27 cellular contexts compared by ENCODE assay signal in genomic region chrY:12483394-12483793, GRCh38.
"Had no signal": no experiment of that assay in that cellular context is flagged by ENCODE, and none has a peak within 500 bp of the region (broad histone marks: within the 10 kb centered on the region; RNA-seq: fewer than 3 reads in every experiment).

No MANE protein-coding gene starts in this region.

- H3K4me3 Mint-ChIP-seq: mesothelial cell of epicardium, naive B cell, nephron, neural progenitor cell had no signal

- H2AFZ ChIP-seq: hepatocyte, neural progenitor cell had no signal

- H3K4me3 ChIP-seq: coronary artery, gastroesophageal sphincter, heart left ventricle, hepatocyte, left lung, mucosa of descending colon, neural progenitor cell, prostate gland, right atrium auricular region, smooth muscle cell, stomach, thyroid gland, vagina had no signal

- H3K9me3 Mint-ChIP-seq: mesothelial cell of epicardium, nephron, neural progenitor cell had no signal

- H3K36me3 ChIP-seq: gastroesophageal sphincter, heart left ventricle, left lung, neural progenitor cell, prostate gland, right atrium auricular region, stomach, thyroid gland, vagina had no signal

- ATAC-seq: gastroesophageal sphincter, heart left ventricle, left cardiac atrium, left lung, mucosa of descending colon, sciatic nerve had no signal

- H3K4me1 Mint-ChIP-seq: mesothelial cell of epicardium, naive B cell, nephron, neural progenitor cell had no signal

- H3K4me1 ChIP-seq: gastroesophageal sphincter, heart left ventricle, left lung, neural progenitor cell, prostate gland, right atrium auricular region, stomach, thyroid gland, vagina had no signal

- H3K27ac Mint-ChIP-seq: mesothelial cell of epicardium, naive B cell, nephron, neural progenitor cell had no signal

- H3K27ac ChIP-seq: coronary artery, gastroesophageal sphincter, heart left ventricle, hepatocyte, left lung, neural progenitor cell, prostate gland, right atrium auricular region, stomach, thyroid gland, vagina had no signal

- H3K4me2 ChIP-seq: hepatocyte, neural progenitor cell, smooth muscle cell had no signal

- H3K9me3 ChIP-seq: gastroesophageal sphincter, left lung, mucosa of descending colon, prostate gland, right atrium auricular region, stomach, thyroid gland, vagina had no signal

- DNase-seq: dermis blood vessel endothelial cell; effector memory CD4-positive, alpha-beta T cell; heart left ventricle; left cardiac atrium; left lung; mesenchymal stem cell; mucosa of descending colon; naive B cell; stimulated activated CD4-positive, alpha-beta T cell treated with anti-CD3 and anti-CD28 coated beads, Interleukin-12 subunit alpha, Interleukin-12 subunit beta, amount 100 ng/mL, for 4 hours; stimulated activated CD4-positive, alpha-beta T cell treated with anti-CD3 and anti-CD28 coated beads, Interleukin-1b, Interleukin-23, amount 100 ng/mL, for 48 hours; stimulated activated CD4-positive, alpha-beta T cell treated with anti-CD3 and anti-CD28 coated beads, Interleukin-4, amount 100 ng/mL, for 1 hour; stimulated activated CD8-positive, alpha-beta memory T cell treated with anti-CD3 and anti-CD28 coated beads, Interleukin-4, amount 100 ng/mL, for 48 hours; stimulated activated naive CD4-positive, alpha-beta T cell; stomach; thyroid gland; trophoblast cell had no signal

- H3K36me3 Mint-ChIP-seq: mesothelial cell of epicardium, naive B cell, neural progenitor cell had no signal

- H3K79me2 ChIP-seq: hepatocyte had no signal
